In the genomic region with DNA sequence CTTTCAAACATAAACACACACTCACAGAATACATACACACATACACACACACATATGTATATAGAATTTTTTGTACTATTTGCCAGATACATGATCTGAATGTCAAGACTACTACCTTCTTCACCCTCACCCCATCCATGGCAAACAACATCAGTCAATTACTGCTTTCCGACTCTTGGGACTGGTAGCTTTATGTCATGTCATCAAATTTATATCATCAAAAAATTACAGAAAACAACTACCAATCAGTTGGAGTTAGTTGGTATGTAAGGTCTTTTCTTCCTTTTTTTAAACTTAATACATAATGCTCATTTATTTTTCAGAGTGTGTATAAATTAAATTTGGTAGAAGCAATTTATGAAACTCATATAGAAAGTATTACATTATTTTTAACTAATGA, we compare ENCODE assay signal across 1 cellular context.
TF ChIP-seq lines count a peak whose summit lies in the region.

No MANE protein-coding gene starts in this region.

TF ChIP-seq in HepG2, 621 proteins besides CTCF, POLR2A, EP300 and RAD21:
- TF ChIP-seq, protein P1, sequence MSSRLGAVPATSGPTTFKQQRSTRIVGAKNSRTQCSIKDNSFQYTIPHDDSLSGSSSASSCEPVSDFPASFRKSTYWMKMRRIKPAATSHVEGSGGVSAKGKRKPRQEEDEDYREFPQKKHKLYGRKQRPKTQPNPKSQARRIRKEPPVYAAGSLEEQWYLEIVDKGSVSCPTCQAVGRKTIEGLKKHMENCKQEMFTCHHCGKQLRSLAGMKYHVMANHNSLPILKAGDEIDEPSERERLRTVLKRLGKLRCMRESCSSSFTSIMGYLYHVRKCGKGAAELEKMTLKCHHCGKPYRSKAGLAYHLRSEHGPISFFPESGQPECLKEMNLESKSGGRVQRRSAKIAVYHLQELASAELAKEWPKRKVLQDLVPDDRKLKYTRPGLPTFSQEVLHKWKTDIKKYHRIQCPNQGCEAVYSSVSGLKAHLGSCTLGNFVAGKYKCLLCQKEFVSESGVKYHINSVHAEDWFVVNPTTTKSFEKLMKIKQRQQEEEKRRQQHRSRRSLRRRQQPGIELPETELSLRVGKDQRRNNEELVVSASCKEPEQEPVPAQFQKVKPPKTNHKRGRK (CRISPR knock-in tag; IDR thresholded peaks at IDR 0.05): no peak
- TF ChIP-seq MAFF (IDR thresholded peaks at IDR 0.05; ENCODE audit: low read depth, low read length) (peak; percentile 93), MAFK (conservative IDR thresholded peaks at IDR 0.05 in 1 of 2, IDR thresholded peaks at IDR 0.05 in 1 of 2; ENCODE audit: low read length in 2 of 2) (peak; percentile 90 to 94), IRF2 (CRISPR knock-in tag; IDR thresholded peaks at IDR 0.05) (no peak), ZNF674 (CRISPR knock-in tag; IDR thresholded peaks at IDR 0.05; ENCODE audit: low read depth) (no peak)
- TF ChIP-seq, protein P2, sequence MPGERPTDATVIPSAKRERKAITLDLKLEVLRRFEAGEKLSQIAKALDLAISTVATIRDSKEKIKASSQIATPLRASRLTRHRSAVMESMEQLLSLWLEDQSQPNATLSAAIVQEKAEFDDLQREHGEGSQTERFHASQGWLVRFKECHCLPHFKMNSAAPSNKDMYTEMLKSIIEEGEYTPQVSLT (CRISPR knock-in tag; IDR thresholded peaks at IDR 0.05; ENCODE audit: borderline replicate concordance, low read depth): no peak
